Comparison of ENCODE assay signal across 12 cellular contexts in genomic region chr5:30505014-30505886, GRCh38.
DNase-seq lines count a peak whose midpoint lies in the region; ATAC-seq and TF ChIP-seq lines count a peak whose summit lies in the region.
"Had no signal": no experiment of that assay in that cellular context is flagged by ENCODE, and none has a peak within 500 bp of the region (broad histone marks: within the 10 kb centered on the region; RNA-seq: fewer than 3 reads in every experiment).

No MANE protein-coding gene starts in this region.

- no CpG with 5 or more reads among the region's 4 CpGs for WGBS in neuronal stem cell (ENCODE audit: extremely low coverage in 2 of 2, insufficient read length in 2 of 2, insufficient replicate concordance in 1 of 2), 2 donors
- WGBS in ovary, 3 donors: 59 to 65% (median 63%) methylated on average over 4 of the region's 4 CpGs

- POLR2A ChIA-PET in RWPE1 (lab: Yijun Ruan, JAX; ENCODE audit: low non-redundant PET): no interaction called here

- no peak overlapping the region for H2BK120ac ChIP-seq in neuronal stem cell (ENCODE audit: low read depth, low read length)

- no peak overlapping the region for H2BK15ac ChIP-seq in neuronal stem cell (ENCODE audit: low read length)

- H2AFZ ChIP-seq in neuronal stem cell (ENCODE audit: low read length): no peak overlapping the region

- intact Hi-C loops in ovary (cut with DNase I): no loop called here

- H2AK5ac ChIP-seq in neuronal stem cell (ENCODE audit: low read depth, low read length): no peak overlapping the region

- no peak for ATAC-seq in HG02610 (IDR thresholded peaks at IDR 0.05; ENCODE audit: unreplicated experiment)
- ATAC-seq in HG02798 (IDR thresholded peaks at IDR 0.05; ENCODE audit: poor library complexity, unreplicated experiment): no peak
- ATAC-seq: activated naive CD8-positive, alpha-beta T cell treated with anti-CD3 and anti-CD28 coated beads, Interleukin-2, amount 50 U/mL, for 24 hours had no signal

- no peaks in the 10 kb centered on the region for H3K36me3 ChIP-seq in neuronal stem cell (replicated peaks in 1 of 2; ENCODE audit: control insufficient read depth in 2 of 2, insufficient read depth in 2 of 2, low read length in 2 of 2)
- no peaks in the 10 kb centered on the region for H3K36me3 ChIP-seq in ovary

- no peak overlapping the region for H2BK12ac ChIP-seq in neuronal stem cell (ENCODE audit: low read length)

- no peak overlapping the region for H4K8ac ChIP-seq in neuronal stem cell (ENCODE audit: low read depth, low read length)

- H3K23ac ChIP-seq in neuronal stem cell (ENCODE audit: low read depth, low read length, poor library complexity): no peak overlapping the region

- no peak for TF ChIP-seq POLR2A in ovary (IDR thresholded peaks at IDR 0.05)

- no peaks in the 10 kb centered on the region for H3K79me1 ChIP-seq in neuronal stem cell (ENCODE audit: low read depth, low read length)

- peak; percentile 56 for DNase-seq in HS-27A (ENCODE audit: low read depth)
- DNase-seq in RWPE1 (ENCODE audit: low spot score): peak; percentile 53
- peak; percentile 2 for DNase-seq in fibroblast of peridontal ligament (ENCODE audit: extremely low read depth)
- DNase-seq in neuronal stem cell (ENCODE audit: low spot score): peak; percentile 37
- DNase-seq in ovary: no peak
- no peak for DNase-seq in C1 segment of cervical spinal cord (lab: John Stamatoyannopoulos, UW)
- DNase-seq: activated naive CD8-positive, alpha-beta T cell treated with anti-CD3 and anti-CD28 coated beads, Interleukin-2, amount 50 U/mL, for 24 hours; COR-L47; NCI-H1092 treated with DMSO at 0.1 percent for 48 hours; NK-92 treated with Interleukin-12 subunit alpha and Interleukin-12 subunit beta, amount 100 ng/mL, for 24 hours had no signal

- no peak overlapping the region for H4K91ac ChIP-seq in neuronal stem cell (ENCODE audit: low read depth, low read length, poor library complexity)

- H3K14ac ChIP-seq in neuronal stem cell (ENCODE audit: low read length): no peak overlapping the region

- H3K27ac ChIP-seq in RWPE1: no peak overlapping the region
- no peak overlapping the region for H3K27ac ChIP-seq in neuronal stem cell (replicated peaks; ENCODE audit: low read length)
- no peak overlapping the region for H3K27ac ChIP-seq in ovary

- no peaks in the 10 kb centered on the region for H3K27me3 ChIP-seq in neuronal stem cell (ENCODE audit: control insufficient read depth in 3 of 3, insufficient read depth in 3 of 3, low read depth in 1 of 3, low read length in 3 of 3)
- H3K27me3 ChIP-seq in ovary: no peaks in the 10 kb centered on the region

- H2BK5ac ChIP-seq in neuronal stem cell (ENCODE audit: low read length): no peak overlapping the region

- H3K4ac ChIP-seq in neuronal stem cell (ENCODE audit: low read length): no peak overlapping the region

- TF ChIP-seq EP300 in ovary (IDR thresholded peaks at IDR 0.05): no peak

- no peak overlapping the region for H3K9ac ChIP-seq in neuronal stem cell (ENCODE audit: low read depth, low read length, poor library complexity)

- TF ChIP-seq CTCF in RWPE1 (conservative IDR thresholded peaks at IDR 0.05; ENCODE audit: low read depth) (no peak), ovary (IDR thresholded peaks at IDR 0.05) (no peak)

- H3K4me2 ChIP-seq in neuronal stem cell (ENCODE audit: insufficient read depth, low read length, poor library complexity, severe bottlenecking): no peak overlapping the region

- no peak overlapping the region for H3K18ac ChIP-seq in neuronal stem cell (ENCODE audit: low read length)

- H3K4me1 ChIP-seq in neuronal stem cell (ENCODE audit: control insufficient read depth in 2 of 2, insufficient read depth in 1 of 2, low read depth in 1 of 2, low read length in 2 of 2) (peaks cover 2 to 13% of the 10 kb centered on the region in 2 donors), ovary (ENCODE audit: insufficient read depth) (no peaks in the 10 kb centered on the region)

- no peaks in the 10 kb centered on the region for H3K9me3 ChIP-seq in neuronal stem cell (replicated peaks in 1 of 2; ENCODE audit: control insufficient read depth in 2 of 2, insufficient read depth in 1 of 2, low read depth in 1 of 2, low read length in 2 of 2)
- no peaks in the 10 kb centered on the region for H3K9me3 ChIP-seq in ovary

- H3K4me3 ChIP-seq in neuronal stem cell (ENCODE audit: low read length in 2 of 2) (no peak overlapping the region), ovary (no peak overlapping the region)

- CTCF ChIA-PET in RWPE1 (lab: Yijun Ruan, JAX): interaction anchor here (0.7 kb wide), 1 partner anchor 434 kb away, joined by 3 read pairs; no protein-coding TSS in a partner anchor

Comparison
In these comparisons a context has a peak if more than half of its experiments do, and no peak if none do; other contexts are left out.
1. DNase-seq: peak in HS-27A (single experiment), RWPE1 (single experiment), fibroblast of peridontal ligament (single experiment) and neuronal stem cell (single experiment); none in ovary (0 of 5) and C1 segment of cervical spinal cord (0 of 14).